In the genomic region with DNA sequence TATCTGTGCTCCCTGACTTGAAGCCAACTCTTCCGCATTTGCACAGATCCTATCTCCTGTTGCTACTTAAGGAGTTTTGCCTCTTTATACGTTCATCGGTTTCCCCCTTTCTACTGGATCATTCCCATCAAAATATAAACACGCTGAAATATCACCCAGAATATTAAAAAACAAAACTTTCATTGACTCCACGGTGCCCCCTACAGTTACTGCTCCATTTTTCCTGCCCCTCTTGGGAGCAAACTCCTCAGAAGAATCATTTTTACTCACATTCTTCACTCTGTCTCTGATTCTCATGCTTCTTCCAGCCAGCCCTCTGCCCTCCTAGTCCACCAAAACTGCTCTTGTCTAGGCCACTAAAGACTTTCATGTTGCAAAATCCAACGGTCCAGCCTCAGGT, we compare ENCODE assay signal across 15 cellular contexts.
A peak's percentile ranks its signal among the peaks of the same experiment; 100 is the strongest.
DNase-seq lines count a peak whose midpoint lies in the region; TF ChIP-seq lines count a peak whose summit lies in the region.
"Had no signal": no experiment of that assay in that cellular context is flagged by ENCODE, and none has a peak within 500 bp of the region (broad histone marks: within the 10 kb centered on the region; RNA-seq: fewer than 3 reads in every experiment).

No MANE protein-coding gene starts in this region.

- no peak overlapping the region for H3K4ac ChIP-seq in trophoblast cell (ENCODE audit: low read depth, low read length)

- no peak overlapping the region for H2AK5ac ChIP-seq in trophoblast cell (ENCODE audit: low read length)

- H3K36me3 Mint-ChIP-seq in endodermal cell (ENCODE audit: low read depth): peaks cover 30% of the 10 kb centered on the region
- H3K36me3 Mint-ChIP-seq: brain had no signal

- WGBS in endodermal cell (ENCODE audit: insufficient coverage in 1 of 2, insufficient read length in 1 of 2), 2 experiments: 85% methylated on average over 6 of the region's 6 CpGs
- no CpG with 5 or more reads among the region's 6 CpGs for WGBS in trophoblast cell (ENCODE audit: extremely low coverage, insufficient coverage, insufficient read length)

- no peak overlapping the region for H3K4me3 Mint-ChIP-seq in endodermal cell
- H3K4me3 Mint-ChIP-seq: brain had no signal

- H3K36me3 ChIP-seq in Loucy (ENCODE audit: insufficient read depth, low read length) (no peaks in the 10 kb centered on the region), endodermal cell (ENCODE audit: control insufficient read depth, insufficient read depth, low read length) (peaks cover 26% of the 10 kb centered on the region), trophoblast cell (ENCODE audit: control insufficient read depth in 1 of 2, insufficient read depth in 2 of 2, low read length in 2 of 2) (peaks cover 8 to 11% of the 10 kb centered on the region in 2 experiments), MM.1S (replicated peaks; ENCODE audit: insufficient read depth, low read length) (no peaks in the 10 kb centered on the region)
- H3K36me3 ChIP-seq: spleen had no signal

- no peak overlapping the region for H3K14ac ChIP-seq in trophoblast cell (ENCODE audit: low read length)

- no peak overlapping the region for H4K8ac ChIP-seq in trophoblast cell (ENCODE audit: low read depth, low read length)

- TF ChIP-seq CTCF in Loucy (conservative IDR thresholded peaks at IDR 0.05; ENCODE audit: low read length) (peak; percentile 65), endodermal cell (conservative IDR thresholded peaks at IDR 0.05) (peak; percentile 66), MM.1S (IDR thresholded peaks at IDR 0.05; ENCODE audit: low read length) (no peak)

- peaks cover 4% of the 10 kb centered on the region for H3K27me3 Mint-ChIP-seq in endodermal cell (ENCODE audit: insufficient read depth)

- H3K27ac Mint-ChIP-seq in endodermal cell: no peak overlapping the region

- no peaks in the 10 kb centered on the region for H3K9me3 ChIP-seq in Loucy (ENCODE audit: insufficient read depth, low read depth, low read length)
- H3K9me3 ChIP-seq in endodermal cell (ENCODE audit: control insufficient read depth, low read length): peaks cover 6% of the 10 kb centered on the region
- no peaks in the 10 kb centered on the region for H3K9me3 ChIP-seq in trophoblast cell (ENCODE audit: insufficient read depth, low read depth, low read length)
- no peaks in the 10 kb centered on the region for H3K9me3 ChIP-seq in MM.1S (replicated peaks; ENCODE audit: insufficient read depth, low read length)
- H3K9me3 ChIP-seq: spleen, suprapubic skin had no signal

- no peak overlapping the region for H2BK5ac ChIP-seq in trophoblast cell (ENCODE audit: low read depth, low read length, poor library complexity)

- no peaks in the 10 kb centered on the region for H3K27me3 ChIP-seq in Loucy (ENCODE audit: insufficient read depth, low read length, poor library complexity, severe bottlenecking)
- H3K27me3 ChIP-seq in endodermal cell (ENCODE audit: control insufficient read depth, insufficient read depth, low read length, poor library complexity, severe bottlenecking): no peaks in the 10 kb centered on the region
- no peaks in the 10 kb centered on the region for H3K27me3 ChIP-seq in trophoblast cell (ENCODE audit: insufficient read depth, low read length)
- no peaks in the 10 kb centered on the region for H3K27me3 ChIP-seq in MM.1S (replicated peaks; ENCODE audit: insufficient read depth, low read length)
- H3K27me3 ChIP-seq: spleen, suprapubic skin had no signal

- peak overlapping the region; percentile 4 for H4K91ac ChIP-seq in trophoblast cell (ENCODE audit: low read depth, low read length)

- H3K4me1 ChIP-seq in Loucy (ENCODE audit: insufficient read depth, low read length, poor library complexity, severe bottlenecking) (peaks cover 22% of the 10 kb centered on the region), endodermal cell (ENCODE audit: control insufficient read depth, insufficient read depth, low read length) (peaks cover 7% of the 10 kb centered on the region), trophoblast cell (ENCODE audit: control insufficient read depth in 1 of 2, insufficient read depth in 2 of 2, low read length in 2 of 2) (peaks cover 13 to 29% of the 10 kb centered on the region in 2 experiments), MM.1S (ENCODE audit: low read length) (no peaks in the 10 kb centered on the region)

- peaks cover 24% of the 10 kb centered on the region for H3K79me1 ChIP-seq in trophoblast cell (ENCODE audit: low read length)

- H3F3A ChIP-seq in Loucy (ENCODE audit: low read depth) (no peaks in the 10 kb centered on the region; the same call in 1 of the 2 replicates), MM.1S (ENCODE audit: insufficient read depth, low read length) (no peaks in the 10 kb centered on the region)

- no peak overlapping the region for H3K4me2 ChIP-seq in Loucy (ENCODE audit: low read depth, low read length, poor library complexity, severe bottlenecking)
- no peak overlapping the region for H3K4me2 ChIP-seq in trophoblast cell (ENCODE audit: low read length)
- H3K4me2 ChIP-seq in MM.1S (ENCODE audit: low read depth, low read length): no peak overlapping the region

- H2BK120ac ChIP-seq in trophoblast cell (ENCODE audit: insufficient read depth, low read length, poor library complexity): no peak overlapping the region

- no peak overlapping the region for H3K23ac ChIP-seq in trophoblast cell (ENCODE audit: low read length)

- no peak overlapping the region for H3K27ac ChIP-seq in endodermal cell (ENCODE audit: low read depth, low read length)
- H3K27ac ChIP-seq in trophoblast cell (ENCODE audit: low read depth, low read length): no peak overlapping the region
- H3K27ac ChIP-seq in MM.1S (ENCODE audit: low read length): no peak overlapping the region
- H3K27ac ChIP-seq: spleen, suprapubic skin had no signal

- H4K20me1 ChIP-seq in Loucy (ENCODE audit: insufficient read depth, low read length, poor library complexity, severe bottlenecking): no peaks in the 10 kb centered on the region
- no peaks in the 10 kb centered on the region for H4K20me1 ChIP-seq in MM.1S (ENCODE audit: insufficient read depth, low read length)

- H2AFZ ChIP-seq in Loucy (ENCODE audit: low read length) (no peak overlapping the region), trophoblast cell (ENCODE audit: insufficient read depth, low read length, poor library complexity) (no peak overlapping the region), MM.1S (ENCODE audit: low read length) (no peak overlapping the region)

- H3K79me2 ChIP-seq in Loucy (ENCODE audit: insufficient read depth, low read length): no peaks in the 10 kb centered on the region
- peaks cover 2% of the 10 kb centered on the region for H3K79me2 ChIP-seq in trophoblast cell (ENCODE audit: control insufficient read depth, insufficient read depth, low read length, poor library complexity)
- H3K79me2 ChIP-seq in MM.1S (ENCODE audit: low read length): no peaks in the 10 kb centered on the region

- no peak overlapping the region for H3K18ac ChIP-seq in trophoblast cell (ENCODE audit: low read length)

- H3K4me1 Mint-ChIP-seq in endodermal cell: peaks cover 30% of the 10 kb centered on the region

- H3K9ac ChIP-seq in Loucy (ENCODE audit: low read depth, low read length, poor library complexity, severe bottlenecking): no peak overlapping the region
- H3K9ac ChIP-seq in endodermal cell (ENCODE audit: extremely low read depth, low read length, poor library complexity, severe bottlenecking): no peak overlapping the region
- no peak overlapping the region for H3K9ac ChIP-seq in trophoblast cell (ENCODE audit: low read length)
- H3K9ac ChIP-seq in MM.1S (ENCODE audit: low read length): no peak overlapping the region

- DNase-seq in DMS 273 (lab: John Stamatoyannopoulos, UW; ENCODE audit: unreplicated experiment) (peak; percentile 2), DMS 273 treated with DMSO at 0.1 percent for 48 hours (lab: John Stamatoyannopoulos, UW) (no peak), endodermal cell (peak; percentile 44), trophoblast cell (no peak), MM.1S (no peak), DMS79 treated with DMSO at 0.1 percent for 48 hours (lab: John Stamatoyannopoulos, UW) (no peak), NCI-H345 (lab: John Stamatoyannopoulos, UW) (no peak)
- DNase-seq: 8988T, DMS53, left ventricle myocardium superior, RPMI8226, spleen had no signal

- no peak overlapping the region for H4K12ac ChIP-seq in trophoblast cell (ENCODE audit: low read depth, low read length)

- H3K9me3 Mint-ChIP-seq in endodermal cell: no peaks in the 10 kb centered on the region

- H3K4me3 ChIP-seq in Loucy (ENCODE audit: low read length, poor library complexity, severe bottlenecking) (no peak overlapping the region), endodermal cell (ENCODE audit: low read length) (no peak overlapping the region), trophoblast cell (ENCODE audit: low read depth, low read length) (no peak overlapping the region), MM.1S (ENCODE audit: low read length) (no peak overlapping the region)
- H3K4me3 ChIP-seq: spleen, suprapubic skin had no signal

- peak overlapping the region; percentile 80 for H2BK12ac ChIP-seq in trophoblast cell (ENCODE audit: low read length)

- no peaks in the 10 kb centered on the region for H3K9me2 ChIP-seq in Loucy (replicated peaks; ENCODE audit: low read depth, low read length)
- no peaks in the 10 kb centered on the region for H3K9me2 ChIP-seq in MM.1S (replicated peaks; ENCODE audit: insufficient read depth, low read length)

Comparison
In these comparisons a context has a peak if more than half of its experiments do, and no peak if none do; other contexts are left out.
1. DNase-seq: peak in DMS 273 (single experiment) and endodermal cell (single experiment); none in DMS 273 treated with DMSO at 0.1 percent for 48 hours (single experiment), trophoblast cell (0 of 2), MM.1S (single experiment), DMS79 treated with DMSO at 0.1 percent for 48 hours (single experiment) and NCI-H345 (single experiment).